ENCODE assay signal across 40 cellular contexts in the genomic region with DNA sequence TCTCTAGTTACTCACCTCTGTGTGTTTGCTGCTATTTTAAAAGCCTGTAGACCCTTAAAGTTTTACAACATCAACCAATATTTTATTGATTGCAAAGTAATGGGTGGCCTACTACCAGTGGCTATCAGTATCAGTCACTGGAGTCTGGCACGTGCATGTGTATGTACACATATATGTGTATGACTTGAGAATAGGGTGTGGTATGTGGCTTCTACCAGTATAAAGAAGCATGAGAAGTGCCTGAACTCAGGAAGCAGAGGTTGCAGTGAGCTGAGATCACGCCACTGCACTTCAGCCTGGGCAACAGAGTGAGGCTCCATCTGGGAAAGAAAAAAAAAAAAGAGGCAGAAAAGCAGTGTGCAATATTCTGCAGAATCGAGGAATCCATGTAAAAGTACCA. TPM values are rescaled to one million over a fixed set of nuclear protein-coding genes. Genes with fewer than 3 reads are reported as not detected.
"Had no signal": no experiment of that assay in that cellular context is flagged by ENCODE, and none has a peak within 500 bp of the region (broad histone marks: within the 10 kb centered on the region; RNA-seq: fewer than 3 reads in every experiment).

No MANE protein-coding gene starts in this region.

- H3K27me3 ChIP-seq: adrenal gland, body of pancreas, gastroesophageal sphincter had no signal

- H3K27ac ChIP-seq: epithelial cell of prostate, esophagus squamous epithelium, gastroesophageal sphincter, WERI-Rb-1 had no signal

- H3K9me3 ChIP-seq: adrenal gland, body of pancreas, esophagus squamous epithelium, gastroesophageal sphincter had no signal

- H3K4me3 Mint-ChIP-seq: activated CD4-positive, alpha-beta memory T cell treated with anti-CD3 and anti-CD28 coated beads for 36 hours; activated CD4-positive, alpha-beta T cell treated with anti-CD3 and anti-CD28 coated beads for 36 hours; activated CD4-positive, alpha-beta T cell treated with anti-CD3 and anti-CD28 coated beads, Interleukin-2, amount 10 ng/mL, durations not matched to agents 24 days and 14 days; activated CD8-positive, alpha-beta memory T cell treated with anti-CD3 and anti-CD28 coated beads, Interleukin-2, amount 10 ng/mL, durations not matched to agents 7 days and 5 days; activated CD8-positive, alpha-beta T cell treated with anti-CD3 and anti-CD28 coated beads, Interleukin-2, amount 10 ng/mL, durations not matched to agents 7 days and 5 days; activated naive CD4-positive, alpha-beta T cell treated with anti-CD3 and anti-CD28 coated beads for 36 hours; activated naive CD4-positive, alpha-beta T cell treated with anti-CD3 and anti-CD28 coated beads, Interleukin-2, amount 50 U/mL, for 24 hours; activated naive CD8-positive, alpha-beta T cell treated with anti-CD3 and anti-CD28 coated beads for 36 hours; activated naive CD8-positive, alpha-beta T cell treated with anti-CD3 and anti-CD28 coated beads, Interleukin-2, amount 50 U/mL, for 24 hours; activated T-helper 1 cell treated with anti-CD3 and anti-CD28 coated beads, Interleukin-12 subunit alpha, Interleukin-12 subunit beta, Interleukin-2, Interleukin-4 antibody, amounts not matched to agents 30 ng/mL and 10 ng/mL and 1 ng/mL, durations not matched to agents 14 hours and 24 hours and 36 hours; T-helper 17 cell; T-helper 2 cell treated with Interferon-gamma antibody and Interleukin-4, amounts not matched to agents 5 μg/mL and 100 μg/mL, for 36 hours had no signal

- H3K36me3 Mint-ChIP-seq: activated CD4-positive, alpha-beta memory T cell treated with anti-CD3 and anti-CD28 coated beads for 36 hours; activated CD8-positive, alpha-beta memory T cell treated with anti-CD3 and anti-CD28 coated beads, Interleukin-2, amount 10 ng/mL, durations not matched to agents 7 days and 5 days; activated naive CD4-positive, alpha-beta T cell treated with anti-CD3 and anti-CD28 coated beads, Interleukin-2, amount 50 U/mL, for 24 hours; activated naive CD8-positive, alpha-beta T cell treated with anti-CD3 and anti-CD28 coated beads for 36 hours had no signal

- FAIRE-seq: colon, endometrium, endothelial cell of umbilical vein had no signal

- H3K4me1 Mint-ChIP-seq: activated CD4-positive, alpha-beta T cell treated with anti-CD3 and anti-CD28 coated beads for 36 hours; activated CD4-positive, alpha-beta T cell treated with anti-CD3 and anti-CD28 coated beads, Interleukin-2, amount 10 ng/mL, durations not matched to agents 24 days and 14 days; activated CD8-positive, alpha-beta memory T cell treated with anti-CD3 and anti-CD28 coated beads, Interleukin-2, amount 10 ng/mL, durations not matched to agents 7 days and 5 days; activated naive CD4-positive, alpha-beta T cell treated with anti-CD3 and anti-CD28 coated beads, Interleukin-2, amount 50 U/mL, for 24 hours; activated naive CD8-positive, alpha-beta T cell treated with anti-CD3 and anti-CD28 coated beads for 36 hours; activated naive CD8-positive, alpha-beta T cell treated with anti-CD3 and anti-CD28 coated beads, Interleukin-2, amount 50 U/mL, for 24 hours; T-helper 17 cell had no signal

- ATAC-seq: activated CD4-positive, alpha-beta T cell treated with anti-CD3 and anti-CD28 coated beads for 36 hours; activated CD8-positive, alpha-beta memory T cell treated with anti-CD3 and anti-CD28 coated beads, Interleukin-2, amount 10 ng/mL, durations not matched to agents 7 days and 5 days; activated CD8-positive, alpha-beta T cell treated with anti-CD3 and anti-CD28 coated beads, Interleukin-2, amount 10 ng/mL, durations not matched to agents 7 days and 5 days; activated naive CD8-positive, alpha-beta T cell treated with anti-CD3 and anti-CD28 coated beads, Interleukin-2, amount 50 U/mL, for 24 hours; gastroesophageal sphincter; T-helper 17 cell had no signal

- H3K27ac Mint-ChIP-seq: activated CD4-positive, alpha-beta memory T cell treated with anti-CD3 and anti-CD28 coated beads for 36 hours; activated CD4-positive, alpha-beta T cell treated with anti-CD3 and anti-CD28 coated beads for 36 hours; activated CD4-positive, alpha-beta T cell treated with anti-CD3 and anti-CD28 coated beads, Interleukin-2, amount 10 ng/mL, durations not matched to agents 24 days and 14 days; activated CD8-positive, alpha-beta memory T cell treated with anti-CD3 and anti-CD28 coated beads, Interleukin-2, amount 10 ng/mL, durations not matched to agents 7 days and 5 days; activated CD8-positive, alpha-beta T cell treated with anti-CD3 and anti-CD28 coated beads, Interleukin-2, amount 10 ng/mL, durations not matched to agents 7 days and 5 days; activated naive CD4-positive, alpha-beta T cell treated with anti-CD3 and anti-CD28 coated beads for 36 hours; activated naive CD4-positive, alpha-beta T cell treated with anti-CD3 and anti-CD28 coated beads, Interleukin-2, amount 50 U/mL, for 24 hours; activated naive CD8-positive, alpha-beta T cell treated with anti-CD3 and anti-CD28 coated beads for 36 hours; activated naive CD8-positive, alpha-beta T cell treated with anti-CD3 and anti-CD28 coated beads, Interleukin-2, amount 50 U/mL, for 24 hours; activated T-helper 1 cell treated with anti-CD3 and anti-CD28 coated beads, Interleukin-12 subunit alpha, Interleukin-12 subunit beta, Interleukin-2, Interleukin-4 antibody, amounts not matched to agents 30 ng/mL and 10 ng/mL and 1 ng/mL, durations not matched to agents 14 hours and 24 hours and 36 hours; activated T-helper 2 cell treated with anti-CD3 and anti-CD28 coated beads, Interferon-gamma antibody, Interleukin-2, Interleukin-4, amounts not matched to agents 10 μg/mL and 5 μg/mL and 100 μg/mL, durations not matched to agents 14 hours and 24 hours and 36 hours; T-helper 17 cell; T-helper 2 cell treated with Interferon-gamma antibody and Interleukin-4, amounts not matched to agents 5 μg/mL and 100 μg/mL, for 36 hours had no signal

- DNase-seq: activated CD4-positive, alpha-beta memory T cell treated with anti-CD3 and anti-CD28 coated beads for 36 hours; activated CD4-positive, alpha-beta T cell treated with anti-CD3 and anti-CD28 coated beads for 36 hours; activated CD4-positive, alpha-beta T cell treated with anti-CD3 and anti-CD28 coated beads, Interleukin-2, amount 10 ng/mL, durations not matched to agents 24 days and 14 days; activated CD4-positive, CD25-positive, alpha-beta regulatory T cell; activated CD4-positive, CD25-positive, alpha-beta regulatory T cell treated with anti-CD3 and anti-CD28 coated beads, Interleukin-2, amount 50 U/mL, for 72 hours; activated CD8-positive, alpha-beta memory T cell treated with anti-CD3 and anti-CD28 coated beads, Interleukin-2, amount 10 ng/mL, durations not matched to agents 7 days and 5 days; activated CD8-positive, alpha-beta memory T cell treated with anti-CD3 and anti-CD28 coated beads, Interleukin-2, amount 50 U/mL, for 4 hours; activated CD8-positive, alpha-beta T cell treated with anti-CD3 and anti-CD28 coated beads, Interleukin-2, amount 10 ng/mL, durations not matched to agents 7 days and 5 days; activated effector memory CD4-positive, alpha-beta T cell treated with anti-CD3 and anti-CD28 coated beads, Interleukin-2, amount 50 U/mL, for 16 hours; activated naive CD4-positive, alpha-beta T cell treated with anti-CD3 and anti-CD28 coated beads for 36 hours; activated naive CD8-positive, alpha-beta T cell treated with anti-CD3 and anti-CD28 coated beads for 36 hours; activated naive CD8-positive, alpha-beta T cell treated with anti-CD3 and anti-CD28 coated beads, Interleukin-2, amount 50 U/mL, for 24 hours; activated T-cell treated with anti-CD3 and anti-CD28 coated beads, Interleukin-2, amount 50 U/mL, for 1 hour; activated T-cell treated with anti-CD3 and anti-CD28 coated beads, Interleukin-2, amount 50 U/mL, for 48 hours; adrenal gland; amygdala; aorta; body of pancreas; cortex of kidney; dermis blood vessel endothelial cell; effector CD4-positive, alpha-beta T cell; esophagus squamous epithelium; foreskin melanocyte; T-helper 1 cell; T-helper 17 cell; T1000; WERI-Rb-1 had no signal

- H3K4me3 ChIP-seq: adrenal gland, body of pancreas, esophagus squamous epithelium, gastroesophageal sphincter had no signal

- H3K27me3 Mint-ChIP-seq: activated CD4-positive, alpha-beta T cell treated with anti-CD3 and anti-CD28 coated beads, Interleukin-2, amount 10 ng/mL, durations not matched to agents 24 days and 14 days; activated CD8-positive, alpha-beta memory T cell treated with anti-CD3 and anti-CD28 coated beads, Interleukin-2, amount 10 ng/mL, durations not matched to agents 7 days and 5 days had no signal

- H3K4me1 ChIP-seq: esophagus squamous epithelium, gastroesophageal sphincter had no signal

- H3K36me3 ChIP-seq: adrenal gland, esophagus squamous epithelium, gastroesophageal sphincter, WERI-Rb-1 had no signal

- H3K9me3 Mint-ChIP-seq: activated CD4-positive, alpha-beta memory T cell treated with anti-CD3 and anti-CD28 coated beads for 36 hours; activated CD4-positive, alpha-beta T cell treated with anti-CD3 and anti-CD28 coated beads, Interleukin-2, amount 10 ng/mL, durations not matched to agents 24 days and 14 days; activated naive CD4-positive, alpha-beta T cell treated with anti-CD3 and anti-CD28 coated beads for 36 hours; activated naive CD4-positive, alpha-beta T cell treated with anti-CD3 and anti-CD28 coated beads, Interleukin-2, amount 50 U/mL, for 24 hours; activated naive CD8-positive, alpha-beta T cell treated with anti-CD3 and anti-CD28 coated beads for 36 hours; activated naive CD8-positive, alpha-beta T cell treated with anti-CD3 and anti-CD28 coated beads, Interleukin-2, amount 50 U/mL, for 24 hours; activated T-helper 1 cell treated with anti-CD3 and anti-CD28 coated beads, Interleukin-12 subunit alpha, Interleukin-12 subunit beta, Interleukin-2, Interleukin-4 antibody, amounts not matched to agents 30 ng/mL and 10 ng/mL and 1 ng/mL, durations not matched to agents 14 hours and 24 hours and 36 hours; activated T-helper 2 cell treated with anti-CD3 and anti-CD28 coated beads, Interferon-gamma antibody, Interleukin-2, Interleukin-4, amounts not matched to agents 10 μg/mL and 5 μg/mL and 100 μg/mL, durations not matched to agents 14 hours and 24 hours and 36 hours; T-helper 2 cell treated with Interferon-gamma antibody and Interleukin-4, amounts not matched to agents 5 μg/mL and 100 μg/mL, for 36 hours had no signal

RNA-seq across cellular contexts. Expression of gene NR1H4, which starts 54.4 kb away (rescaled TPM):
- total RNA-seq: activated CD4-positive, alpha-beta memory T cell treated with anti-CD3 and anti-CD28 coated beads for 36 hours; activated CD4-positive, alpha-beta T cell treated with anti-CD3 and anti-CD28 coated beads for 36 hours; activated CD4-positive, alpha-beta T cell treated with anti-CD3 and anti-CD28 coated beads, Interleukin-2, amount 10 ng/mL, durations not matched to agents 24 days and 14 days; activated CD8-positive, alpha-beta memory T cell treated with anti-CD3 and anti-CD28 coated beads for 36 hours; activated CD8-positive, alpha-beta memory T cell treated with anti-CD3 and anti-CD28 coated beads, Interleukin-2, amount 10 ng/mL, durations not matched to agents 7 days and 5 days; activated CD8-positive, alpha-beta T cell treated with anti-CD3 and anti-CD28 coated beads, Interleukin-2, amount 10 ng/mL, durations not matched to agents 7 days and 5 days; activated naive CD4-positive, alpha-beta T cell treated with anti-CD3 and anti-CD28 coated beads for 36 hours; activated naive CD8-positive, alpha-beta T cell treated with anti-CD3 and anti-CD28 coated beads for 36 hours; activated T-helper 1 cell treated with anti-CD3 and anti-CD28 coated beads, Interleukin-12 subunit alpha, Interleukin-12 subunit beta, Interleukin-2, Interleukin-4 antibody, amounts not matched to agents 30 ng/mL and 10 ng/mL and 1 ng/mL, durations not matched to agents 14 hours and 24 hours and 36 hours; activated T-helper 2 cell treated with anti-CD3 and anti-CD28 coated beads, Interferon-gamma antibody, Interleukin-2, Interleukin-4, amounts not matched to agents 10 μg/mL and 5 μg/mL and 100 μg/mL, durations not matched to agents 14 hours and 24 hours and 36 hours; aorta; chondrocyte; endothelial cell of umbilical vein; esophagus squamous epithelium; fibroblast of lung; gastroesophageal sphincter; glomerular endothelial cell; T-helper 17 cell had no signal
- polyA plus RNA-seq: endothelial cell of umbilical vein, fibroblast of lung had no signal
